Comparison of ENCODE assay signal across 8 cellular contexts in genomic region chr22:39519681-39520053, GRCh38. TPM values are rescaled to one million over a fixed set of nuclear protein-coding genes. Genes with fewer than 3 reads are reported as not detected.
A peak's percentile ranks its signal among the peaks of the same experiment; 100 is the strongest.
DNase-seq lines count a peak whose midpoint lies in the region; ATAC-seq, FAIRE-seq and TF ChIP-seq lines count a peak whose summit lies in the region.

No MANE protein-coding gene starts in this region.

- no peak overlapping the region for H2BK15ac ChIP-seq in H9 (ENCODE audit: low read depth, low read length)

- H3K4me2 ChIP-seq in H9 (ENCODE audit: insufficient read depth, insufficient read length, low read length) = peak overlapping the region; percentile 73
- H3K4me2 ChIP-seq in GM12878 (ENCODE audit: control insufficient read depth, insufficient read depth) = peak overlapping the region; percentile 91

- no peak overlapping the region for H4K91ac ChIP-seq in H9 (ENCODE audit: insufficient read length, low read depth, low read length)

- DNase-seq in NK-92 treated with Interleukin-12 subunit alpha and Interleukin-12 subunit beta, amount 100 ng/mL, for 24 hours (lab: John Stamatoyannopoulos, UW) = peak; percentile 53
- no peak for DNase-seq in NK-92 (lab: John Stamatoyannopoulos, UW; ENCODE audit: unreplicated experiment)
- DNase-seq in H9 = peak; percentile 65
- DNase-seq in NCI-H1105 (lab: John Stamatoyannopoulos, UW) = peak; percentile 39
- DNase-seq in GM12878 (ENCODE audit: low read depth, low spot score) = no peak
- DNase-seq in spleen = no peak
- DNase-seq in NCI-H82 treated with DMSO at 0.1 percent for 48 hours (lab: John Stamatoyannopoulos, UW; ENCODE audit: unreplicated experiment) = no peak

- H3T11ph ChIP-seq in H9 (ENCODE audit: low read length) = no peak overlapping the region

- in situ Hi-C loops in GM12878 (cut with MboI) = loop anchor here (25.0 kb wide), 1 partner anchor 357 kb away; the partner anchor contains the start of gene CBX7

- H3K27me3 ChIP-seq in H9 (ENCODE audit: insufficient read depth, low read length) = no peaks in the 10 kb centered on the region; the same call in 1 of the 2 replicates
- no peaks in the 10 kb centered on the region for H3K27me3 ChIP-seq in GM12878 (replicated peaks in 1 of 2; ENCODE audit: control insufficient read depth in 2 of 2, insufficient read depth in 2 of 2, low read length in 1 of 2)
- H3K27me3 ChIP-seq in iPS-20b (ENCODE audit: insufficient read depth, low read length) = peaks cover 26% of the 10 kb centered on the region
- no peaks in the 10 kb centered on the region for H3K27me3 ChIP-seq in spleen (replicated peaks in 1 of 7)

- no peak overlapping the region for H2AK5ac ChIP-seq in H9 (ENCODE audit: insufficient read length, low read length)

- peak overlapping the region; percentile 87 to 100 (median 91); a peak in 6 of 7 replicates for H3K27ac Mint-ChIP-seq in H9

- no peaks in the 10 kb centered on the region for H3K79me1 ChIP-seq in H9 (ENCODE audit: insufficient read depth, low read depth, low read length, poor library complexity, severe bottlenecking)

- POLR2A ChIA-PET in GM12878 (lab: Charles Lee) = interaction anchor here (0.6 to 1.2 kb wide), 16 partner anchors 9 to 1878 kb away, joined by 3 to 32 read pairs (median 4); partner anchors contain the start of genes MIEF1, RPL3, RPS19BP1 and TAB1

- no peaks in the 10 kb centered on the region; the same call in 1 of the 2 replicates for H3K4me1 ChIP-seq in H9 (ENCODE audit: insufficient read depth, low read length)
- peaks cover 27% of the 10 kb centered on the region for H3K4me1 ChIP-seq in GM12878 (ENCODE audit: control insufficient read depth, insufficient read depth, low read length)
- H3K4me1 ChIP-seq in iPS-20b (ENCODE audit: insufficient read depth, low read length) = peaks cover 4% of the 10 kb centered on the region; the same call in 1 of the 2 replicates
- H3K4me1 ChIP-seq in spleen = peaks cover 32 to 75% (median 57%) of the 10 kb centered on the region in 6 donors

- intact Hi-C loops in GM12878 (cut with micrococcal nuclease; ENCODE audit: unreplicated experiment) = loop anchor here (2.0 to 5.0 kb wide), 3 partner anchors 17 to 122 kb away; partner anchors contain the start of genes MIEF1 and TAB1
- intact Hi-C loops in spleen (cut with DNase I; ENCODE audit: low total_unique reads) = loop anchor here (10.0 kb wide), 1 partner anchor 345 kb away; no protein-coding TSS in a partner anchor

- peak overlapping the region; percentile 58 for H3K14ac ChIP-seq in H9 (ENCODE audit: insufficient read depth, low read length)

- peak overlapping the region; percentile 94 to 98 for H3K4me3 Mint-ChIP-seq in H9

- peaks cover 36 to 71% (median 56%) of the 10 kb centered on the region in 3 experiments for H3K36me3 Mint-ChIP-seq in H9 (ENCODE audit: insufficient read depth in 1 of 3, low read depth in 3 of 3)

- H3K27ac ChIP-seq in H9 (ENCODE audit: insufficient read length, low read depth, low read length) (no peak overlapping the region), GM12878 (ENCODE audit: control insufficient read depth, insufficient read depth) (peak overlapping the region; percentile 96), iPS-20b (ENCODE audit: low read length) (peak overlapping the region; percentile 79), spleen (peak overlapping the region; percentile 96 to 99 (median 98))

- H3K4me3 ChIP-seq in GM12878 (peak overlapping the region; percentile 77), iPS-20b (ENCODE audit: low read length) (peak overlapping the region; percentile 93), spleen (peak overlapping the region; percentile 82 to 100 (median 100))

- SMC1A ChIA-PET in GM12878 (lab: Charles Lee; ENCODE audit: uncharacterized antibody, unreplicated experiment) = interaction anchor here (0.6 to 1.3 kb wide), 12 partner anchors 10 to 505 kb away, joined by 3 to 11 read pairs (median 3); partner anchors contain the start of genes MIEF1 and RPL3

- H3K9ac ChIP-seq in H9 (ENCODE audit: extremely low read depth, insufficient read length, low read length) (peak overlapping the region; percentile 67), GM12878 (ENCODE audit: control insufficient read depth, insufficient read depth, low read length) (peak overlapping the region; percentile 99), iPS-20b (ENCODE audit: low read depth, low read length) (peak overlapping the region; percentile 92)

- peaks cover 9% of the 10 kb centered on the region for H4K20me1 ChIP-seq in H9 (ENCODE audit: control insufficient read depth, insufficient read depth, insufficient read length)
- H4K20me1 ChIP-seq in GM12878 (ENCODE audit: control insufficient read depth, insufficient read depth) = peaks cover 22% of the 10 kb centered on the region; the same call in 1 of the 2 replicates

- no peak overlapping the region for H3K56ac ChIP-seq in H9 (ENCODE audit: insufficient read length, low read depth, low read length)

- H4K8ac ChIP-seq in H9 (replicated peaks; ENCODE audit: insufficient read length, low read depth, low read length) = no peak overlapping the region

- H2BK5ac ChIP-seq in H9 (ENCODE audit: insufficient read length, low read length) = no peak overlapping the region

- no peak overlapping the region for H2BK20ac ChIP-seq in H9 (ENCODE audit: low read depth, low read length, poor library complexity, severe bottlenecking)

- peak; percentile 26; the same call in 1 of the 2 replicates for TF ChIP-seq RAD21 in GM12878 (IDR thresholded peaks at IDR 0.05; ENCODE audit: insufficient read depth, low read depth, low read length)

- peaks cover 8% of the 10 kb centered on the region; the same call in 1 of the 2 replicates for H3K79me2 ChIP-seq in H9 (ENCODE audit: insufficient read depth, low read length)
- H3K79me2 ChIP-seq in GM12878 (ENCODE audit: control insufficient read depth, insufficient read depth, low read length) = peaks cover 61% of the 10 kb centered on the region

- no peak overlapping the region for H3K23ac ChIP-seq in H9 (ENCODE audit: insufficient read length, low read depth, low read length)

- no peak for TF ChIP-seq EP300 in GM12878 (IDR thresholded peaks at IDR 0.05; ENCODE audit: borderline replicate concordance in 1 of 2, control insufficient read depth in 1 of 2, low read depth in 2 of 2, low read length in 2 of 2)

- RAD21 ChIA-PET in GM12878 (lab: Charles Lee; ENCODE audit: unreplicated experiment) = interaction anchor here (0.6 to 1.6 kb wide), 18 partner anchors 10 to 524 kb away, joined by 3 to 44 read pairs (median 6); partner anchors contain the start of genes MIEF1, RPL3 and TAB1

- H2AFZ ChIP-seq in H9 (ENCODE audit: low read length) = no peak overlapping the region
- H2AFZ ChIP-seq in GM12878 (ENCODE audit: control insufficient read depth, low read depth, low read length) = peak overlapping the region; percentile 67

- H3K27me3 Mint-ChIP-seq in H9 (ENCODE audit: low read depth) = peaks cover 47% of the 10 kb centered on the region

- peak; percentile 48; the same call in 2 of the 3 replicates for TF ChIP-seq CTCF in H9 (conservative IDR thresholded peaks at IDR 0.05)
- peak; percentile 26 to 75 (median 49); a peak in 4 of 6 replicates for TF ChIP-seq CTCF in GM12878 (IDR thresholded peaks at IDR 0.05 in 2 of 3, conservative IDR thresholded peaks at IDR 0.05 in 1 of 3; ENCODE audit: control insufficient read depth in 2 of 3, extremely low read depth in 1 of 3, insufficient read depth in 1 of 3, low read depth in 3 of 3, low read length in 3 of 3)
- peak in 6 of 11 experiments; percentile 18 to 60 (median 30) for TF ChIP-seq CTCF in spleen (IDR thresholded peaks at IDR 0.05 in 8 of 11, conservative IDR thresholded peaks at IDR 0.05 in 3 of 11)

- TF ChIP-seq POLR2A in GM12878 (IDR thresholded peaks at IDR 0.05; ENCODE audit: low read depth, low read length) = peak; percentile 74
- TF ChIP-seq POLR2A in spleen (IDR thresholded peaks at IDR 0.05) = peak in 1 of 3 donors; percentile 44

- H3K18ac ChIP-seq in H9 (ENCODE audit: insufficient read length, low read depth, low read length) = peak overlapping the region; percentile 46

- no CpG with 5 or more reads among the region's 32 CpGs for WGBS in H9 (ENCODE audit: extremely low coverage, insufficient read length, low lambda C conversion rate)
- WGBS in GM12878 (ENCODE audit: insufficient coverage, insufficient replicate concordance, low lambda C conversion rate, missing lambda C conversion rate) = 0% methylated on average over 28 of the region's 32 CpGs
- WGBS in spleen, 5 donors = 0 to 1% (median 0%) methylated on average over 11 to 32 of the region's 32 CpGs

- CTCF ChIA-PET in GM12878 (lab: Yijun Ruan, JAX) = interaction anchor here (0.6 to 17.8 kb wide), 22 partner anchors 9 to 773 kb away, joined by 3 to 372 read pairs (median 4); partner anchors contain the start of genes MIEF1, RPL3, RPS19BP1 and TAB1

- H2BK120ac ChIP-seq in H9 (ENCODE audit: low read depth, low read length, poor library complexity, severe bottlenecking) = no peak overlapping the region

- no peaks in the 10 kb centered on the region for H3K9me3 ChIP-seq in H9 (ENCODE audit: control insufficient read depth, low read depth, low read length)
- H3K9me3 ChIP-seq in GM12878 (replicated peaks; ENCODE audit: control insufficient read depth, insufficient read depth, low read length) = no peaks in the 10 kb centered on the region
- H3K9me3 ChIP-seq in iPS-20b (ENCODE audit: insufficient read depth, low read depth, low read length) = no peaks in the 10 kb centered on the region
- H3K9me3 ChIP-seq in spleen = peaks cover 0 to 4% (median 0%) of the 10 kb centered on the region in 8 donors

- peak; percentile 32 for ATAC-seq in GM12878

- BruUV-seq in GM12878 (replicated peaks; lab: Mats Ljungman, UMichigan) = TSS peak; percentile 91

- FAIRE-seq in GM12878 (lab: Jason Lieb, UNC) = no peak

- H3K4ac ChIP-seq in H9 (ENCODE audit: low read depth, low read length) = no peak overlapping the region

- H3K23me2 ChIP-seq in H9 (ENCODE audit: insufficient read length, low read depth, low read length, poor library complexity, severe bottlenecking) = peaks cover 13% of the 10 kb centered on the region

- no peak overlapping the region for H2BK12ac ChIP-seq in H9 (ENCODE audit: insufficient read length, low read depth, low read length)

- H3K36me3 ChIP-seq in GM12878 (ENCODE audit: control insufficient read depth in 2 of 2, insufficient read depth in 2 of 2, low read length in 1 of 2) = peaks cover 30 to 34% of the 10 kb centered on the region in 2 experiments; a peak in 3 of 4 replicates
- H3K36me3 ChIP-seq in iPS-20b (ENCODE audit: insufficient read depth, low read depth, low read length) = peaks cover 60% of the 10 kb centered on the region
- peaks cover 0 to 68% (median 53%) of the 10 kb centered on the region in 6 donors for H3K36me3 ChIP-seq in spleen

- H3K4me1 Mint-ChIP-seq in H9 = peaks cover 25 to 26% of the 10 kb centered on the region in 2 experiments

- H3K9me3 Mint-ChIP-seq in H9 = peaks cover 0 to 2% of the 10 kb centered on the region in 2 experiments; a peak in 3 of 5 replicates

- H4K5ac ChIP-seq in H9 (ENCODE audit: insufficient read length, low read depth, low read length) = no peak overlapping the region

RNA-seq across cellular contexts. Expression of gene ATF4, which starts 0.7 kb away (rescaled TPM):
- 455 TPM in 2 replicates for total RNA-seq in H9 (2021)
- total RNA-seq in GM12878 (2013; cell fraction: nucleolus; rRNA removed) = 140 and 144 TPM in 2 replicates
- 308 and 320 TPM in 2 replicates for total RNA-seq in GM12878 (2014; rRNA removed)
- 340 and 355 TPM in 2 replicates for total RNA-seq in GM12878 (2014; rRNA removed; fragmentation: Illumina TruSeq; extraction: Trizol)
- 326 and 331 TPM in 2 replicates for total RNA-seq in GM12878 (2021)
- 395 TPM for polyA plus RNA-seq in GM12878 (2011; ENCODE audit: low read depth)
- 566 and 603 TPM in 2 replicates for polyA plus RNA-seq in GM12878 (2011; rRNA removed)
- polyA plus RNA-seq in GM12878 (2011; cell fraction: cytosol; rRNA removed) = 689 and 827 TPM in 2 replicates
- 737 and 862 TPM in 2 replicates for polyA plus RNA-seq in GM12878 (2011; cell fraction: nucleus; rRNA removed)
- polyA plus RNA-seq in GM12878 (2012) = 477 and 719 TPM in 2 replicates
- 520 and 576 TPM in 2 replicates for polyA plus RNA-seq in GM12878 (2014; fragmentation: Illumina TruSeq; extraction: Trizol)
- 100 to 1,000 TPM in 1 of 2 experiments, 10 to 100 TPM in 1; 88.3 to 187 TPM for polyA plus RNA-seq in GM12878 (2014; fragmentation: Nextera tagmentation; extraction: Ambion mirVana)
- polyA plus RNA-seq in GM12878 (2014; rRNA removed) = 508 and 605 TPM in 2 replicates
- 100 to 1,000 TPM; 165 to 178 TPM for polyA plus RNA-seq in GM12878 (2016; fragmentation: Nextera tagmentation; extraction: Ambion mirVana)
- 145 and 253 TPM in 2 replicates for polyA minus RNA-seq in GM12878 (2011; rRNA and poly(A)+ RNA removed)
- 58.9 and 61.0 TPM in 2 replicates for polyA minus RNA-seq in GM12878 (2011; cell fraction: cytosol; rRNA and poly(A)+ RNA removed)
- 146 and 184 TPM in 2 replicates for polyA minus RNA-seq in GM12878 (2011; cell fraction: nucleus; rRNA and poly(A)+ RNA removed)
- 100 to 1,000 TPM; 190 to 286 (median 256) TPM for total RNA-seq in spleen
- 100 to 1,000 TPM; 341 to 414 (median 357) TPM for polyA plus RNA-seq in spleen

RNA-seq across cellular contexts. Expression of gene RPS19BP1, which starts 12.9 kb away (rescaled TPM):
- 65.0 and 72.2 TPM in 2 replicates for total RNA-seq in H9 (2021)
- total RNA-seq in GM12878 (2013; cell fraction: nucleolus; rRNA removed) = 43.6 and 46.7 TPM in 2 replicates
- 106 and 132 TPM in 2 replicates for total RNA-seq in GM12878 (2014; rRNA removed)
- 36.6 and 47.5 TPM in 2 replicates for total RNA-seq in GM12878 (2014; rRNA removed; fragmentation: Illumina TruSeq; extraction: Trizol)
- total RNA-seq in GM12878 (2021) = 83.6 and 85.7 TPM in 2 replicates
- 23.5 TPM for polyA plus RNA-seq in GM12878 (2011; ENCODE audit: low read depth)
- polyA plus RNA-seq in GM12878 (2011; rRNA removed) = 48.1 and 71.5 TPM in 2 replicates
- polyA plus RNA-seq in GM12878 (2011; cell fraction: cytosol; rRNA removed) = 100 and 140 TPM in 2 replicates
- 73.0 and 84.9 TPM in 2 replicates for polyA plus RNA-seq in GM12878 (2011; cell fraction: nucleus; rRNA removed)
- 59.4 and 59.8 TPM in 2 replicates for polyA plus RNA-seq in GM12878 (2012)
- polyA plus RNA-seq in GM12878 (2014; fragmentation: Illumina TruSeq; extraction: Trizol) = 8.8 and 20.3 TPM in 2 replicates
- 10 to 100 TPM in 1 of 2 experiments, 1 to 10 TPM in 1; 2.7 to 14.3 TPM for polyA plus RNA-seq in GM12878 (2014; fragmentation: Nextera tagmentation; extraction: Ambion mirVana)
- polyA plus RNA-seq in GM12878 (2014; rRNA removed) = 146 and 170 TPM in 2 replicates
- 100 to 1,000 TPM; 178 to 206 TPM for polyA plus RNA-seq in GM12878 (2016; fragmentation: Nextera tagmentation; extraction: Ambion mirVana)
- polyA minus RNA-seq in GM12878 (2011; rRNA and poly(A)+ RNA removed) = 11.3 and 24.2 TPM in 2 replicates
- 8.0 and 9.8 TPM in 2 replicates for polyA minus RNA-seq in GM12878 (2011; cell fraction: cytosol; rRNA and poly(A)+ RNA removed)
- polyA minus RNA-seq in GM12878 (2011; cell fraction: nucleus; rRNA and poly(A)+ RNA removed) = 19.3 and 32.1 TPM in 2 replicates
- 100 to 1,000 TPM in 2 of 7 donors, 10 to 100 TPM in 5; 55.8 to 147 (median 57.3) TPM for total RNA-seq in spleen
- 100 to 1,000 TPM; 154 to 210 (median 181) TPM for polyA plus RNA-seq in spleen

RNA-seq across cellular contexts. Expression of gene MIEF1, which starts 17.6 kb away (rescaled TPM):
- total RNA-seq in H9 (2021) (32.6 and 34.7 TPM in 2 replicates), GM12878 (2014; rRNA removed) (27.9 and 28.3 TPM in 2 replicates), GM12878 (2014; rRNA removed; fragmentation: Illumina TruSeq; extraction: Trizol) (24.0 and 26.4 TPM in 2 replicates), GM12878 (2021) (50.9 and 52.3 TPM in 2 replicates), spleen (10 to 100 TPM; 24.4 to 31.4 (median 27.5) TPM)
- 32.3 and 33.3 TPM in 2 replicates for total RNA-seq in GM12878 (2013; cell fraction: nucleolus; rRNA removed)
- 17.7 TPM for polyA plus RNA-seq in GM12878 (2011; ENCODE audit: low read depth)
- polyA plus RNA-seq in GM12878 (2011; rRNA removed) (21.3 and 27.9 TPM in 2 replicates), GM12878 (2014; fragmentation: Illumina TruSeq; extraction: Trizol) (33.1 and 35.8 TPM in 2 replicates), GM12878 (2014; fragmentation: Nextera tagmentation; extraction: Ambion mirVana) (10 to 100 TPM; 12.4 to 13.8 TPM), GM12878 (2014; rRNA removed) (30.6 and 35.2 TPM in 2 replicates), GM12878 (2016; fragmentation: Nextera tagmentation; extraction: Ambion mirVana) (10 to 100 TPM; 43.2 to 46.3 TPM), spleen (10 to 100 TPM in 1 of 3 donors, 1 to 10 TPM in 2; 5.8 to 11.2 (median 6.7) TPM)
- polyA plus RNA-seq in GM12878 (2011; cell fraction: cytosol; rRNA removed) = 29.7 and 30.5 TPM in 2 replicates
- polyA plus RNA-seq in GM12878 (2011; cell fraction: nucleus; rRNA removed) = 19.1 and 27.5 TPM in 2 replicates
- 22.3 and 24.9 TPM in 2 replicates for polyA plus RNA-seq in GM12878 (2012)
- polyA minus RNA-seq in GM12878 (2011; rRNA and poly(A)+ RNA removed) = 40.1 and 42.5 TPM in 2 replicates
- polyA minus RNA-seq in GM12878 (2011; cell fraction: cytosol; rRNA and poly(A)+ RNA removed) = 15.5 and 17.6 TPM in 2 replicates
- polyA minus RNA-seq in GM12878 (2011; cell fraction: nucleus; rRNA and poly(A)+ RNA removed) = 11.0 and 23.4 TPM in 2 replicates

RNA-seq across cellular contexts. Expression of gene CACNA1I, which starts 50.9 kb away (rescaled TPM):
- total RNA-seq in H9 (2021) (0.50 and 0.53 TPM in 2 replicates), GM12878 (2014; rRNA removed) (not detected in 2 replicates), GM12878 (2014; rRNA removed; fragmentation: Illumina TruSeq; extraction: Trizol) (not detected in 2 replicates), GM12878 (2021) (0.03 TPM in 2 replicates), spleen (1 to 10 TPM in 5 of 7 donors, under 1 TPM in 2; 0.66 to 4.1 (median 1.4) TPM)
- total RNA-seq in GM12878 (2013; cell fraction: nucleolus; rRNA removed) = 0.07 and 0.10 TPM in 2 replicates
- polyA plus RNA-seq in GM12878 (2011; ENCODE audit: low read depth) = not detected
- polyA plus RNA-seq in GM12878 (2011; rRNA removed) (0.01 TPM in 1 of 2 replicates, not detected in the other), GM12878 (2014; fragmentation: Illumina TruSeq; extraction: Trizol) (not detected in 2 replicates), GM12878 (2014; fragmentation: Nextera tagmentation; extraction: Ambion mirVana) (not detected), GM12878 (2014; rRNA removed) (not detected in 2 replicates), GM12878 (2016; fragmentation: Nextera tagmentation; extraction: Ambion mirVana) (not detected), spleen (under 1 TPM; 0.24 to 0.83 (median 0.43) TPM)
- polyA plus RNA-seq in GM12878 (2011; cell fraction: cytosol; rRNA removed) = 0.01 TPM in 1 of 2 replicates, not detected in the other
- polyA plus RNA-seq in GM12878 (2011; cell fraction: nucleus; rRNA removed) = 0.04 and 0.06 TPM in 2 replicates
- polyA plus RNA-seq in GM12878 (2012) = not detected in 2 replicates
- under 0.01 TPM in 1 of 2 replicates, not detected in the other for polyA minus RNA-seq in GM12878 (2011; rRNA and poly(A)+ RNA removed)
- polyA minus RNA-seq in GM12878 (2011; cell fraction: cytosol; rRNA and poly(A)+ RNA removed) = not detected in 2 replicates
- not detected in 2 replicates for polyA minus RNA-seq in GM12878 (2011; cell fraction: nucleus; rRNA and poly(A)+ RNA removed)

Comparison
In these comparisons a context has a peak if more than half of its experiments do, and no peak if none do; other contexts are left out.
1. DNase-seq: peak in NK-92 treated with Interleukin-12 subunit alpha and Interleukin-12 subunit beta, amount 100 ng/mL, for 24 hours (single experiment), H9 (single experiment) and NCI-H1105 (single experiment); none in NK-92 (single experiment), GM12878 (single experiment), spleen (single experiment) and NCI-H82 treated with DMSO at 0.1 percent for 48 hours (single experiment).
2. Peak in every context shown above with its lines, with median percentiles within 50 percentile points of each other: H3K9ac ChIP-seq, CTCF ChIP-seq and H3K4me3 ChIP-seq.